ENCODE assay signal across 14 cellular contexts in the genomic region with DNA sequence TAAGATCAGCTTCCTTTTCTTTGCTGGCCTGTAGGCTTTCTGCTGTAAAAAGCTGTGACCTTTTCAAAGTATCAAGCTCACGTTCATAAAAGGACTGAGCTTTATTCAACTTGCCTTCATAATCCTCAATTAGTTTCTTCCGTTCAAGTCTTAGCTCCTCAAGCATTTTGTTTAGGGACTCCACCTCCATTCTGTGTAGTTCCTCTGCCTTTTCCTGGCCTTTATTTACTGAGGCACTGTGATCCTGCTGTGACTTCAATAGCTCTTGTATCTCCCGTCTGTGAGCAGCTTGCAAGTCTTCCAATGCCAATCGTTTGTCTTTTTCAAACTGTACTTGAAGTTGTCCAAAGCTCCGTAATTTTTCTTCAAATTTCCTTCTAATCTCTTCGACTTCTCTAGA.
"Had no signal": no experiment of that assay in that cellular context is flagged by ENCODE, and none has a peak within 500 bp of the region (broad histone marks: within the 10 kb centered on the region; RNA-seq: fewer than 3 reads in every experiment).

No MANE protein-coding gene starts in this region.

- H3K27me3 ChIP-seq: adrenal gland, gastrocnemius medialis, heart right ventricle, sigmoid colon, upper lobe of left lung had no signal

- H3K36me3 Mint-ChIP-seq: immature natural killer cell, naive B cell had no signal

- H3K9me3 Mint-ChIP-seq: immature natural killer cell, naive B cell had no signal

- H3K27ac Mint-ChIP-seq: immature natural killer cell, naive B cell had no signal

- FAIRE-seq: colon had no signal

- H3K4me1 ChIP-seq: adrenal gland, gastrocnemius medialis, heart right ventricle, sigmoid colon had no signal

- ATAC-seq: activated CD4-positive, CD25-positive, alpha-beta regulatory T cell treated with anti-CD3 and anti-CD28 coated beads, Interleukin-2, amount 50 U/mL, for 24 hours; gastrocnemius medialis; heart right ventricle had no signal

- H3K27ac ChIP-seq: adrenal gland, gastrocnemius medialis, heart right ventricle, sigmoid colon had no signal

- DNase-seq: activated naive CD4-positive, alpha-beta T cell treated with anti-CD3 and anti-CD28 coated beads, Interleukin-2, amount 50 U/mL, for 16 hours; activated T-cell treated with anti-CD3 and anti-CD28 coated beads, Interleukin-2, amount 50 U/mL, for 1 hour; adrenal gland; gastrocnemius medialis; heart right ventricle; immature natural killer cell; naive B cell; sigmoid colon; stimulated activated naive CD4-positive, alpha-beta T cell treated with Interleukin-2 at 50 U/mL for 16 hours; T-helper 2 cell; upper lobe of left lung had no signal

- H3K36me3 ChIP-seq: adrenal gland, gastrocnemius medialis, heart right ventricle, sigmoid colon, upper lobe of left lung had no signal

- H3K4me3 Mint-ChIP-seq: immature natural killer cell, naive B cell had no signal

- H3K4me3 ChIP-seq: adrenal gland, gastrocnemius medialis, heart right ventricle, lung, sigmoid colon, upper lobe of left lung had no signal

- H3K9me3 ChIP-seq: adrenal gland, gastrocnemius medialis, heart right ventricle, sigmoid colon, upper lobe of left lung had no signal

- H3K4me1 Mint-ChIP-seq: naive B cell had no signal
